ENCODE assay signal across 11 cellular contexts in genomic region chr6:29724937-29725869, GRCh38. TPM values are rescaled to one million over a fixed set of nuclear protein-coding genes. Genes with fewer than 3 reads are reported as not detected.
DNase-seq lines count a peak whose midpoint lies in the region; ATAC-seq and TF ChIP-seq lines count a peak whose summit lies in the region.
"Had no signal": no experiment of that assay in that cellular context is flagged by ENCODE, and none has a peak within 500 bp of the region (broad histone marks: within the 10 kb centered on the region; RNA-seq: fewer than 3 reads in every experiment).

No MANE protein-coding gene starts in this region.

- peaks cover 52 to 53% of the 10 kb centered on the region in 2 donors for H3K4me1 ChIP-seq in naive thymus-derived CD4-positive, alpha-beta T cell (ENCODE audit: control insufficient read depth in 2 of 2, insufficient read depth in 2 of 2, low read length in 2 of 2)
- peaks cover 20% of the 10 kb centered on the region for H3K4me1 ChIP-seq in vagina

- peak overlapping the region; percentile 93 for H3K4me3 Mint-ChIP-seq in stimulated activated naive CD8-positive, alpha-beta T cell treated with anti-CD3 and anti-CD28 coated beads, Interleukin-15, Interleukin-2, amounts not matched to agents 100 ng/mL and 50 ng/mL, for 24 hours
- peak overlapping the region; percentile 82 to 97 (median 95) for H3K4me3 Mint-ChIP-seq in naive thymus-derived CD4-positive, alpha-beta T cell

- ATAC-seq in stimulated activated naive CD8-positive, alpha-beta T cell treated with anti-CD3 and anti-CD28 coated beads, Interleukin-15, Interleukin-2, amounts not matched to agents 100 U/mL and 50 U/mL, for 24 hours = no peak
- no peak for ATAC-seq in activated naive CD4-positive, alpha-beta T cell treated with anti-CD3 and anti-CD28 coated beads, Interleukin-2, amount 50 U/mL, for 72 hours
- no peak for ATAC-seq in naive thymus-derived CD4-positive, alpha-beta T cell
- ATAC-seq in GM21381 (IDR thresholded peaks at IDR 0.05; ENCODE audit: unreplicated experiment) (no peak), GM21576 (IDR thresholded peaks at IDR 0.05; ENCODE audit: unreplicated experiment) (no peak)

- TF ChIP-seq POLR2A in vagina (IDR thresholded peaks at IDR 0.05) = no peak

- no peaks in the 10 kb centered on the region for H3K27me3 Mint-ChIP-seq in stimulated activated naive CD8-positive, alpha-beta T cell treated with anti-CD3 and anti-CD28 coated beads, Interleukin-15, Interleukin-2, amounts not matched to agents 100 ng/mL and 50 ng/mL, for 24 hours
- no peaks in the 10 kb centered on the region for H3K27me3 Mint-ChIP-seq in naive thymus-derived CD4-positive, alpha-beta T cell

- POLR2A ChIA-PET in naive thymus-derived CD4-positive, alpha-beta T cell (lab: Charles Lee) = interaction anchor here (1.0 to 4.2 kb wide), 6 partner anchors 9 to 87 kb away, joined by 3 to 39 read pairs (median 4); no protein-coding TSS in a partner anchor

- H3K27ac Mint-ChIP-seq in stimulated activated naive CD8-positive, alpha-beta T cell treated with anti-CD3 and anti-CD28 coated beads, Interleukin-15, Interleukin-2, amounts not matched to agents 100 ng/mL and 50 ng/mL, for 24 hours = peak overlapping the region; percentile 95
- peak overlapping the region; percentile 89 to 93 for H3K27ac Mint-ChIP-seq in activated naive CD4-positive, alpha-beta T cell treated with anti-CD3 and anti-CD28 coated beads, Interleukin-2, amount 50 U/mL, for 72 hours
- H3K27ac Mint-ChIP-seq in naive thymus-derived CD4-positive, alpha-beta T cell = peak overlapping the region; percentile 38 to 98 (median 93)

- DNase-seq in stimulated activated naive CD8-positive, alpha-beta T cell treated with anti-CD3 and anti-CD28 coated beads, Interleukin-15, Interleukin-2, amounts not matched to agents 100 U/mL and 50 U/mL, for 24 hours = no peak
- DNase-seq in activated naive CD4-positive, alpha-beta T cell treated with anti-CD3 and anti-CD28 coated beads, Interleukin-2, amount 50 U/mL, for 72 hours (ENCODE audit: low spot score in 2 of 2) = no peak
- no peak for DNase-seq in naive thymus-derived CD4-positive, alpha-beta T cell
- peak in 1 of 2 donors; percentile 77 for DNase-seq in vagina (ENCODE audit: extremely low spot score in 2 of 2)
- no peak for DNase-seq in D341Med (ENCODE audit: low spot score)
- DNase-seq: MM.1S, NCI-H446 had no signal

- peak overlapping the region; percentile 98 for H3K4me3 ChIP-seq in naive thymus-derived CD4-positive, alpha-beta T cell (ENCODE audit: low read length)
- peak overlapping the region; percentile 63 to 97 for H3K4me3 ChIP-seq in vagina

- intact Hi-C loops in naive thymus-derived CD4-positive, alpha-beta T cell (cut with micrococcal nuclease) = loop anchor here (5.0 kb wide), 5 partner anchors 73 to 992 kb away; partner anchors contain the start of genes HLA-A (in 1 of the 2), MDC1 (in 1 of the 2), POLR1H (in 1 of the 2) and PPP1R11 (in 1 of the 2)
- intact Hi-C loops in vagina (cut with DNase I) = no loop called here

- peaks cover 49% of the 10 kb centered on the region for H3K36me3 Mint-ChIP-seq in stimulated activated naive CD8-positive, alpha-beta T cell treated with anti-CD3 and anti-CD28 coated beads, Interleukin-15, Interleukin-2, amounts not matched to agents 100 ng/mL and 50 ng/mL, for 24 hours (ENCODE audit: low read depth)
- peaks cover 41 to 43% of the 10 kb centered on the region in 2 donors for H3K36me3 Mint-ChIP-seq in activated naive CD4-positive, alpha-beta T cell treated with anti-CD3 and anti-CD28 coated beads, Interleukin-2, amount 50 U/mL, for 72 hours
- peaks cover 0 to 45% (median 43%) of the 10 kb centered on the region in 5 donors for H3K36me3 Mint-ChIP-seq in naive thymus-derived CD4-positive, alpha-beta T cell

- no peaks in the 10 kb centered on the region for H3K9me3 Mint-ChIP-seq in stimulated activated naive CD8-positive, alpha-beta T cell treated with anti-CD3 and anti-CD28 coated beads, Interleukin-15, Interleukin-2, amounts not matched to agents 100 ng/mL and 50 ng/mL, for 24 hours
- H3K9me3 Mint-ChIP-seq in activated naive CD4-positive, alpha-beta T cell treated with anti-CD3 and anti-CD28 coated beads, Interleukin-2, amount 50 U/mL, for 72 hours = no peaks in the 10 kb centered on the region
- no peaks in the 10 kb centered on the region for H3K9me3 Mint-ChIP-seq in naive thymus-derived CD4-positive, alpha-beta T cell

- peak overlapping the region; percentile 100 for H3K27ac ChIP-seq in naive thymus-derived CD4-positive, alpha-beta T cell (ENCODE audit: low read depth, low read length)
- H3K27ac ChIP-seq in vagina = no peak overlapping the region

- H3K36me3 ChIP-seq in naive thymus-derived CD4-positive, alpha-beta T cell (ENCODE audit: control insufficient read depth in 2 of 3, insufficient read depth in 3 of 3, low read length in 3 of 3) = peaks cover 31 to 43% (median 41%) of the 10 kb centered on the region in 3 experiments
- H3K36me3 ChIP-seq in vagina = peaks cover 0 to 17% of the 10 kb centered on the region in 2 donors

- H3K9me3 ChIP-seq in naive thymus-derived CD4-positive, alpha-beta T cell (ENCODE audit: control insufficient read depth in 2 of 3, low read length in 3 of 3) = no peaks in the 10 kb centered on the region
- H3K9me3 ChIP-seq in vagina = no peaks in the 10 kb centered on the region

- peaks cover 70% of the 10 kb centered on the region for H3K4me1 Mint-ChIP-seq in stimulated activated naive CD8-positive, alpha-beta T cell treated with anti-CD3 and anti-CD28 coated beads, Interleukin-15, Interleukin-2, amounts not matched to agents 100 ng/mL and 50 ng/mL, for 24 hours (ENCODE audit: low read depth)
- H3K4me1 Mint-ChIP-seq in naive thymus-derived CD4-positive, alpha-beta T cell = peaks cover 43 to 81% (median 69%) of the 10 kb centered on the region in 7 donors

- no peak for TF ChIP-seq CTCF in vagina (IDR thresholded peaks at IDR 0.05)

- no peaks in the 10 kb centered on the region for H3K27me3 ChIP-seq in naive thymus-derived CD4-positive, alpha-beta T cell (ENCODE audit: control insufficient read depth in 2 of 2, insufficient read depth in 2 of 2, low read length in 2 of 2)
- H3K27me3 ChIP-seq in vagina = no peaks in the 10 kb centered on the region

- CTCF ChIA-PET in naive thymus-derived CD4-positive, alpha-beta T cell (lab: Charles Lee) = interaction anchor here (0.7 to 1.7 kb wide), 8 partner anchors 8 to 240 kb away, joined by 3 to 8 read pairs (median 6); no protein-coding TSS in a partner anchor

RNA-seq across cellular contexts. Expression of gene HLA-F, which starts 2.0 kb away (rescaled TPM):
- total RNA-seq in activated naive CD4-positive, alpha-beta T cell treated with anti-CD3 and anti-CD28 coated beads, Interleukin-2, amount 50 U/mL, for 72 hours = 100 to 1,000 TPM; 220 to 504 TPM
- total RNA-seq in naive thymus-derived CD4-positive, alpha-beta T cell = 100 to 1,000 TPM; 502 to 678 (median 522) TPM
- polyA plus RNA-seq in naive thymus-derived CD4-positive, alpha-beta T cell = 100 to 1,000 TPM; 348 to 498 TPM
- total RNA-seq in vagina = 133 TPM

RNA-seq across cellular contexts. Expression of gene ZFP57, which starts 44.3 kb away (rescaled TPM):
- total RNA-seq in activated naive CD4-positive, alpha-beta T cell treated with anti-CD3 and anti-CD28 coated beads, Interleukin-2, amount 50 U/mL, for 72 hours = 1 to 10 TPM in 1 of 2 donors, not detected in 1; 5.9 TPM
- 1 to 10 TPM in 2 of 5 experiments, not detected in 3; 1.7 to 2.3 TPM for total RNA-seq in naive thymus-derived CD4-positive, alpha-beta T cell
- polyA plus RNA-seq in naive thymus-derived CD4-positive, alpha-beta T cell = 1 to 10 TPM in 1 of 2 donors, not detected in 1; 3.3 TPM
- 3.7 TPM for total RNA-seq in vagina
- total RNA-seq: fibroblast of villous mesenchyme had no signal
